ENCODE assay signal across 2 cellular contexts in the genomic region with DNA sequence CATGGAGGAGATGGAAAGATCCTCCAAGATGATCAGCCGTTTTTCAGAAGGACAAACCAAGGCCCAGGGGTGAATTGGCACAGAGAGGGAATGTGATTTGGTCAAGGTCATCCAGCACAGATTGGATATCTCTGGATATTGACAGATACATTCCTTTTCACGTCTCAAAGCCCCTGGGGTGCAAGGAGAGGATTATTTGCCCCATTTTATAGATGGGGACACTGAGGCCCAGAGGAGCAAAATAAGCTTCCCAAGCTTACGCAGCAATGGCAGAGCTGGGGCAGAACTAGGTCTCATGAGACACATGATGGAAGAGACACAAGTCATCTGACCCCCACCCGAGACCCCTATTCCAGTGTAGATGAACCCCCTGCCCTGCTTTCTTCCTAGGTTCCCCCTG.
TF ChIP-seq lines count a peak whose summit lies in the region.

No MANE protein-coding gene starts in this region.

TF ChIP-seq in SK-N-SH, 30 proteins besides CTCF, POLR2A, EP300 and RAD21:
- TF ChIP-seq TCF12 (IDR thresholded peaks at IDR 0.05) (no peak), NRF1 (IDR thresholded peaks at IDR 0.05; ENCODE audit: low read depth, low read length) (no peak)
- TF ChIP-seq, protein P1, sequence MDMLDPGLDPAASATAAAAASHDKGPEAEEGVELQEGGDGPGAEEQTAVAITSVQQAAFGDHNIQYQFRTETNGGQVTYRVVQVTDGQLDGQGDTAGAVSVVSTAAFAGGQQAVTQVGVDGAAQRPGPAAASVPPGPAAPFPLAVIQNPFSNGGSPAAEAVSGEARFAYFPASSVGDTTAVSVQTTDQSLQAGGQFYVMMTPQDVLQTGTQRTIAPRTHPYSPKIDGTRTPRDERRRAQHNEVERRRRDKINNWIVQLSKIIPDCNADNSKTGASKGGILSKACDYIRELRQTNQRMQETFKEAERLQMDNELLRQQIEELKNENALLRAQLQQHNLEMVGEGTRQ (IDR thresholded peaks at IDR 0.05; ENCODE audit: borderline replicate concordance, low read depth, low read length): no peak
- TF ChIP-seq, protein P2, sequence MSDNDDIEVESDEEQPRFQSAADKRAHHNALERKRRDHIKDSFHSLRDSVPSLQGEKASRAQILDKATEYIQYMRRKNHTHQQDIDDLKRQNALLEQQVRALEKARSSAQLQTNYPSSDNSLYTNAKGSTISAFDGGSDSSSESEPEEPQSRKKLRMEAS (IDR thresholded peaks at IDR 0.05; ENCODE audit: low read depth): no peak

TF ChIP-seq in SK-N-SH treated with all-trans-retinoic acid at 6 μM for 48 hours, 23 proteins besides CTCF, POLR2A, EP300 and RAD21:
- no peak for TF ChIP-seq ISL1 (CRISPR knock-in tag; IDR thresholded peaks at IDR 0.05)
- TF ChIP-seq, protein P3, sequence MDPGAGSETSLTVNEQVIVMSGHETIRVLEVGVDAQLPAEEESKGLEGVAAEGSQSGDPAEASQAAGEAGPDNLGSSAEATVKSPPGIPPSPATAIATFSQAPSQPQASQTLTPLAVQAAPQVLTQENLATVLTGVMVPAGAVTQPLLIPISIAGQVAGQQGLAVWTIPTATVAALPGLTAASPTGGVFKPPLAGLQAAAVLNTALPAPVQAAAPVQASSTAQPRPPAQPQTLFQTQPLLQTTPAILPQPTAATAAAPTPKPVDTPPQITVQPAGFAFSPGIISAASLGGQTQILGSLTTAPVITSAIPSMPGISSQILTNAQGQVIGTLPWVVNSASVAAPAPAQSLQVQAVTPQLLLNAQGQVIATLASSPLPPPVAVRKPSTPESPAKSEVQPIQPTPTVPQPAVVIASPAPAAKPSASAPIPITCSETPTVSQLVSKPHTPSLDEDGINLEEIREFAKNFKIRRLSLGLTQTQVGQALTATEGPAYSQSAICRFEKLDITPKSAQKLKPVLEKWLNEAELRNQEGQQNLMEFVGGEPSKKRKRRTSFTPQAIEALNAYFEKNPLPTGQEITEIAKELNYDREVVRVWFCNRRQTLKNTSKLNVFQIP (CRISPR knock-in tag; IDR thresholded peaks at IDR 0.05; ENCODE audit: borderline replicate concordance, low read depth): no peak
- no peak for TF ChIP-seq TOX (CRISPR knock-in tag; IDR thresholded peaks at IDR 0.05; ENCODE audit: borderline replicate concordance)
- TF ChIP-seq, protein P4, sequence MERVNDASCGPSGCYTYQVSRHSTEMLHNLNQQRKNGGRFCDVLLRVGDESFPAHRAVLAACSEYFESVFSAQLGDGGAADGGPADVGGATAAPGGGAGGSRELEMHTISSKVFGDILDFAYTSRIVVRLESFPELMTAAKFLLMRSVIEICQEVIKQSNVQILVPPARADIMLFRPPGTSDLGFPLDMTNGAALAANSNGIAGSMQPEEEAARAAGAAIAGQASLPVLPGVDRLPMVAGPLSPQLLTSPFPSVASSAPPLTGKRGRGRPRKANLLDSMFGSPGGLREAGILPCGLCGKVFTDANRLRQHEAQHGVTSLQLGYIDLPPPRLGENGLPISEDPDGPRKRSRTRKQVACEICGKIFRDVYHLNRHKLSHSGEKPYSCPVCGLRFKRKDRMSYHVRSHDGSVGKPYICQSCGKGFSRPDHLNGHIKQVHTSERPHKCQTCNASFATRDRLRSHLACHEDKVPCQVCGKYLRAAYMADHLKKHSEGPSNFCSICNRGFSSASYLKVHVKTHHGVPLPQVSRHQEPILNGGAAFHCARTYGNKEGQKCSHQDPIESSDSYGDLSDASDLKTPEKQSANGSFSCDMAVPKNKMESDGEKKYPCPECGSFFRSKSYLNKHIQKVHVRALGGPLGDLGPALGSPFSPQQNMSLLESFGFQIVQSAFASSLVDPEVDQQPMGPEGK (CRISPR knock-in tag; IDR thresholded peaks at IDR 0.05; ENCODE audit: borderline replicate concordance): no peak
- TF ChIP-seq, protein P5, sequence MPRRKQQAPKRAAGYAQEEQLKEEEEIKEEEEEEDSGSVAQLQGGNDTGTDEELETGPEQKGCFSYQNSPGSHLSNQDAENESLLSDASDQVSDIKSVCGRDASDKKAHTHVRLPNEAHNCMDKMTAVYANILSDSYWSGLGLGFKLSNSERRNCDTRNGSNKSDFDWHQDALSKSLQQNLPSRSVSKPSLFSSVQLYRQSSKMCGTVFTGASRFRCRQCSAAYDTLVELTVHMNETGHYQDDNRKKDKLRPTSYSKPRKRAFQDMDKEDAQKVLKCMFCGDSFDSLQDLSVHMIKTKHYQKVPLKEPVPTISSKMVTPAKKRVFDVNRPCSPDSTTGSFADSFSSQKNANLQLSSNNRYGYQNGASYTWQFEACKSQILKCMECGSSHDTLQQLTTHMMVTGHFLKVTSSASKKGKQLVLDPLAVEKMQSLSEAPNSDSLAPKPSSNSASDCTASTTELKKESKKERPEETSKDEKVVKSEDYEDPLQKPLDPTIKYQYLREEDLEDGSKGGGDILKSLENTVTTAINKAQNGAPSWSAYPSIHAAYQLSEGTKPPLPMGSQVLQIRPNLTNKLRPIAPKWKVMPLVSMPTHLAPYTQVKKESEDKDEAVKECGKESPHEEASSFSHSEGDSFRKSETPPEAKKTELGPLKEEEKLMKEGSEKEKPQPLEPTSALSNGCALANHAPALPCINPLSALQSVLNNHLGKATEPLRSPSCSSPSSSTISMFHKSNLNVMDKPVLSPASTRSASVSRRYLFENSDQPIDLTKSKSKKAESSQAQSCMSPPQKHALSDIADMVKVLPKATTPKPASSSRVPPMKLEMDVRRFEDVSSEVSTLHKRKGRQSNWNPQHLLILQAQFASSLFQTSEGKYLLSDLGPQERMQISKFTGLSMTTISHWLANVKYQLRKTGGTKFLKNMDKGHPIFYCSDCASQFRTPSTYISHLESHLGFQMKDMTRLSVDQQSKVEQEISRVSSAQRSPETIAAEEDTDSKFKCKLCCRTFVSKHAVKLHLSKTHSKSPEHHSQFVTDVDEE (CRISPR knock-in tag; IDR thresholded peaks at IDR 0.05): no peak
- TF ChIP-seq, protein P6, sequence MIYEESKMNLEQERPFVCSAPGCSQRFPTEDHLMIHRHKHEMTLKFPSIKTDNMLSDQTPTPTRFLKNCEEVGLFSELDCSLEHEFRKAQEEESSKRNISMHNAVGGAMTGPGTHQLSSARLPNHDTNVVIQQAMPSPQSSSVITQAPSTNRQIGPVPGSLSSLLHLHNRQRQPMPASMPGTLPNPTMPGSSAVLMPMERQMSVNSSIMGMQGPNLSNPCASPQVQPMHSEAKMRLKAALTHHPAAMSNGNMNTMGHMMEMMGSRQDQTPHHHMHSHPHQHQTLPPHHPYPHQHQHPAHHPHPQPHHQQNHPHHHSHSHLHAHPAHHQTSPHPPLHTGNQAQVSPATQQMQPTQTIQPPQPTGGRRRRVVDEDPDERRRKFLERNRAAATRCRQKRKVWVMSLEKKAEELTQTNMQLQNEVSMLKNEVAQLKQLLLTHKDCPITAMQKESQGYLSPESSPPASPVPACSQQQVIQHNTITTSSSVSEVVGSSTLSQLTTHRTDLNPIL (CRISPR knock-in tag; IDR thresholded peaks at IDR 0.05; ENCODE audit: low read depth): no peak
- TF ChIP-seq ZFP30 (CRISPR knock-in tag; IDR thresholded peaks at IDR 0.05): no peak
- no peak for TF ChIP-seq OSR1 (CRISPR knock-in tag; IDR thresholded peaks at IDR 0.05)
